8 cellular contexts compared by ENCODE assay signal in genomic region chr9:124392855-124393460, GRCh38. TPM values are rescaled to one million over a fixed set of nuclear protein-coding genes. Genes with fewer than 3 reads are reported as not detected.
A peak's percentile ranks its signal among the peaks of the same experiment; 100 is the strongest.
DNase-seq lines count a peak whose midpoint lies in the region; ATAC-seq, FAIRE-seq and TF ChIP-seq lines count a peak whose summit lies in the region.

No MANE protein-coding gene starts in this region.

- CTCF ChIA-PET in CD8-positive, alpha-beta memory T cell (lab: Charles Lee): interaction anchor here (1.0 kb wide), 1 partner anchor 266 kb away, joined by 4 read pairs; no protein-coding TSS in a partner anchor

- H3K4me1 Mint-ChIP-seq in CD8-positive, alpha-beta memory T cell: peaks cover 45 to 84% (median 74%) of the 10 kb centered on the region in 3 donors

- H3K9me3 ChIP-seq in Karpas-422 (ENCODE audit: low read length) (no peaks in the 10 kb centered on the region), WERI-Rb-1 (ENCODE audit: severe bottlenecking) (no peaks in the 10 kb centered on the region), heart left ventricle (no peaks in the 10 kb centered on the region)
- H3K9me3 ChIP-seq in CD8-positive, alpha-beta memory T cell (ENCODE audit: low read length): no peaks in the 10 kb centered on the region

- H4K20me1 ChIP-seq in Karpas-422 (ENCODE audit: insufficient read depth, low read depth, low read length): 0 out of 2 replicates have a peak, but pooled peaks cover 4% of the 10 kb centered on the region

- H3K9me2 ChIP-seq in Karpas-422 (replicated peaks; ENCODE audit: insufficient read depth, low read length): no peaks in the 10 kb centered on the region

- H3K4me3 Mint-ChIP-seq in CD8-positive, alpha-beta memory T cell: peak overlapping the region in 1 of 7 donors; percentile 6

- TF ChIP-seq POLR2A in heart left ventricle (IDR thresholded peaks at IDR 0.05): no peak

- H3K36me3 Mint-ChIP-seq in CD8-positive, alpha-beta memory T cell: peaks cover 0 to 61% (median 5%) of the 10 kb centered on the region in 3 donors

- TF ChIP-seq CTCF in D721Med (IDR thresholded peaks at IDR 0.05; ENCODE audit: insufficient read depth, missing control alignments) (peak; percentile 25), WERI-Rb-1 (IDR thresholded peaks at IDR 0.05; ENCODE audit: low read depth, low read length) (peak; percentile 55), heart left ventricle (IDR thresholded peaks at IDR 0.05) (peak in 1 of 12 donors; percentile 12)

- peaks cover 98% of the 10 kb centered on the region for H3K79me2 ChIP-seq in Karpas-422 (ENCODE audit: low read length)

- FAIRE-seq in D721Med (lab: Jason Lieb, UNC): no peak

- DNase-seq in D721Med (ENCODE audit: insufficient read length, low spot score): no peak
- DNase-seq in Karpas-422: peak; percentile 54
- peak; percentile 22 for DNase-seq in WERI-Rb-1
- peak; percentile 81 for DNase-seq in islet precursor cell
- no peak for DNase-seq in T-helper 1 cell
- DNase-seq in CD8-positive, alpha-beta memory T cell: no peak
- no peak for DNase-seq in heart left ventricle

- H2AFZ ChIP-seq in Karpas-422 (ENCODE audit: low read length): no peak overlapping the region

- ATAC-seq in HG03342 (IDR thresholded peaks at IDR 0.05; ENCODE audit: unreplicated experiment): no peak
- no peak for ATAC-seq in heart left ventricle

- H3K27me3 Mint-ChIP-seq in CD8-positive, alpha-beta memory T cell: no peaks in the 10 kb centered on the region

- POLR2A ChIA-PET in CD8-positive, alpha-beta memory T cell (lab: Charles Lee): no interaction called here

- H3K4me1 ChIP-seq in Karpas-422 (ENCODE audit: low read length): peaks cover 43% of the 10 kb centered on the region
- peaks cover 18% of the 10 kb centered on the region for H3K4me1 ChIP-seq in CD8-positive, alpha-beta memory T cell (ENCODE audit: insufficient read depth, low read length)
- H3K4me1 ChIP-seq in heart left ventricle: peaks cover 0 to 79% (median 38%) of the 10 kb centered on the region in 12 donors

- 68 to 78% (median 76%) methylated on average over 9 of the region's 9 CpGs for WGBS in heart left ventricle, 4 donors

- H3K27ac ChIP-seq in Karpas-422 (ENCODE audit: low read length) (no peak overlapping the region), WERI-Rb-1 (no peak overlapping the region), heart left ventricle (no peak overlapping the region)
- no peak overlapping the region for H3K27ac ChIP-seq in CD8-positive, alpha-beta memory T cell (ENCODE audit: low read depth, low read length)

- no peaks in the 10 kb centered on the region for H3K9me3 Mint-ChIP-seq in CD8-positive, alpha-beta memory T cell

- H3K36me3 ChIP-seq in Karpas-422 (ENCODE audit: insufficient read depth, low read length): peaks cover 15% of the 10 kb centered on the region; the same call in 1 of the 2 replicates
- peaks cover 25% of the 10 kb centered on the region for H3K36me3 ChIP-seq in WERI-Rb-1
- no peaks in the 10 kb centered on the region for H3K36me3 ChIP-seq in CD8-positive, alpha-beta memory T cell (ENCODE audit: insufficient read depth, low read length)
- H3K36me3 ChIP-seq in heart left ventricle: peaks cover 0 to 43% (median 18%) of the 10 kb centered on the region in 9 donors

- H3K4me2 ChIP-seq in Karpas-422 (ENCODE audit: low read depth, low read length, poor library complexity, severe bottlenecking): no peak overlapping the region

- H3K27ac Mint-ChIP-seq in CD8-positive, alpha-beta memory T cell: no peak overlapping the region

- H3K9ac ChIP-seq in Karpas-422 (ENCODE audit: low read length): no peak overlapping the region

- H3K4me3 ChIP-seq in Karpas-422 (ENCODE audit: low read length): no peak overlapping the region
- no peak overlapping the region for H3K4me3 ChIP-seq in WERI-Rb-1 (ENCODE audit: low read depth, low read length)
- H3K4me3 ChIP-seq in CD8-positive, alpha-beta memory T cell (ENCODE audit: low read length): no peak overlapping the region
- no peak overlapping the region for H3K4me3 ChIP-seq in heart left ventricle

- H3K27me3 ChIP-seq in Karpas-422 (ENCODE audit: low read length) (no peaks in the 10 kb centered on the region), WERI-Rb-1 (ENCODE audit: insufficient read depth, low read depth, severe bottlenecking) (no peaks in the 10 kb centered on the region), heart left ventricle (no peaks in the 10 kb centered on the region)
- no peaks in the 10 kb centered on the region for H3K27me3 ChIP-seq in CD8-positive, alpha-beta memory T cell (ENCODE audit: insufficient read depth, low read length, poor library complexity, severe bottlenecking)

- intact Hi-C loops in heart left ventricle (cut with DNase I): loop anchor here in 5 of 10 donors (5.0 to 10.0 kb wide), 2 partner anchors 268 to 271 kb away; no protein-coding TSS in a partner anchor

RNA-seq across cellular contexts. Expression of gene PSMB7, which starts 22.3 kb away (rescaled TPM):
- total RNA-seq in Karpas-422 (2014; rRNA removed; shearing (Covaris generic); ENCODE audit: low replicate concordance): 119 and 125 TPM in 2 replicates
- 100 to 1,000 TPM; 215 TPM for total RNA-seq in CD8-positive, alpha-beta memory T cell
- polyA plus RNA-seq in CD8-positive, alpha-beta memory T cell: 161 TPM
- 100 to 1,000 TPM; 149 to 273 (median 163) TPM for total RNA-seq in heart left ventricle
- 100 to 1,000 TPM; 250 to 281 TPM for polyA plus RNA-seq in heart left ventricle

RNA-seq across cellular contexts. Expression of gene ADGRD2, which starts 57.3 kb away (rescaled TPM):
- total RNA-seq in Karpas-422 (2014; rRNA removed; shearing (Covaris generic); ENCODE audit: low replicate concordance): not detected in 2 replicates
- total RNA-seq in CD8-positive, alpha-beta memory T cell: not detected
- polyA plus RNA-seq in CD8-positive, alpha-beta memory T cell: not detected
- not detected for total RNA-seq in heart left ventricle
- not detected for polyA plus RNA-seq in heart left ventricle

Comparison
In these comparisons a context has a peak if more than half of its experiments do, and no peak if none do; other contexts are left out.
1. DNase-seq: peak in Karpas-422 (single experiment), WERI-Rb-1 (single experiment) and islet precursor cell (single experiment); none in D721Med (single experiment), T-helper 1 cell (0 of 5), CD8-positive, alpha-beta memory T cell (0 of 5) and heart left ventricle (0 of 5).